Comparison of ENCODE assay signal across 1 cellular context in genomic region chr4:78711676-78712075, GRCh38.
TF ChIP-seq lines count a peak whose summit lies in the region.

No MANE protein-coding gene starts in this region.

TF ChIP-seq in K562, 482 proteins besides CTCF, POLR2A, EP300 and RAD21 (continued from another document and continues in another):
- TF ChIP-seq ZBTB11 (CRISPR knock-in tag; IDR thresholded peaks at IDR 0.05) (peak in 1 of 3 experiments; percentile 58; a peak in 1 of 6 replicates), NR2C2 (CRISPR knock-in tag; IDR thresholded peaks at IDR 0.05) (no peak), NR2C2 (tag; IDR thresholded peaks at IDR 0.05) (peak; percentile 17; the same call in 1 of the 2 replicates), PURB (CRISPR knock-in tag; IDR thresholded peaks at IDR 0.05; ENCODE audit: low read depth) (no peak), CC2D1A (IDR thresholded peaks at IDR 0.05) (peak; percentile 40; the same call in 1 of the 2 replicates), ZNF583 (CRISPR knock-in tag; IDR thresholded peaks at IDR 0.05) (peak; percentile 89), RREB1 (CRISPR knock-in tag; IDR thresholded peaks at IDR 0.05) (peak; percentile 92; the same call in 1 of the 2 replicates), TAF7 (tag; IDR thresholded peaks at IDR 0.05) (no peak), ILK (tag; IDR thresholded peaks at IDR 0.05; ENCODE audit: borderline replicate concordance, low read depth) (0 out of 2 replicates have a peak, but pooled peaks have one; percentile 50), CREB5 (CRISPR knock-in tag; IDR thresholded peaks at IDR 0.05) (0 out of 2 replicates have a peak, but pooled peaks have one; percentile 67), NFYB (IDR thresholded peaks at IDR 0.05; ENCODE audit: extremely low read depth, insufficient read length) (no peak), HDAC1 (IDR thresholded peaks at IDR 0.05) (no peak), TSHZ1 (CRISPR knock-in tag; IDR thresholded peaks at IDR 0.05) (peak; percentile 78), HIVEP1 (CRISPR knock-in tag; IDR thresholded peaks at IDR 0.05) (peak; percentile 93), TEAD1 (CRISPR knock-in tag; IDR thresholded peaks at IDR 0.05) (peak in 1 of 2 experiments; percentile 87; a peak in 2 of 4 replicates), BCL6 (CRISPR knock-in tag; IDR thresholded peaks at IDR 0.05) (peak; percentile 80; the same call in 1 of the 2 replicates), ZBTB49 (CRISPR knock-in tag; IDR thresholded peaks at IDR 0.05; ENCODE audit: borderline replicate concordance) (no peak), TCF15 (CRISPR knock-in tag; IDR thresholded peaks at IDR 0.05) (peak; percentile 53; the same call in 1 of the 2 replicates), MED1 (CRISPR knock-in tag; IDR thresholded peaks at IDR 0.05; ENCODE audit: borderline replicate concordance) (no peak), ZNF408 (CRISPR knock-in tag; IDR thresholded peaks at IDR 0.05; ENCODE audit: low read depth) (no peak), ATF4 (CRISPR knock-in tag; IDR thresholded peaks at IDR 0.05) (peak; percentile 73), POLR2H (tag; IDR thresholded peaks at IDR 0.05; ENCODE audit: low read depth) (peak; percentile 44; the same call in 1 of the 2 replicates), CBFA2T2 (conservative IDR thresholded peaks at IDR 0.05) (no peak), ZNF347 (CRISPR knock-in tag; IDR thresholded peaks at IDR 0.05; ENCODE audit: low read depth) (0 out of 2 replicates have a peak, but pooled peaks have one; percentile 30), PBX2 (CRISPR knock-in tag; IDR thresholded peaks at IDR 0.05; ENCODE audit: low read depth) (no peak), PBX2 (tag; conservative IDR thresholded peaks at IDR 0.05; ENCODE audit: low read depth) (peak; percentile 19; the same call in 1 of the 2 replicates), SMARCA5 (IDR thresholded peaks at IDR 0.05) (no peak), ZNF121 (CRISPR knock-in tag; conservative IDR thresholded peaks at IDR 0.05) (no peak), TCF7 (IDR thresholded peaks at IDR 0.05; ENCODE audit: borderline replicate concordance) (no peak), ZNF41 (CRISPR knock-in tag; conservative IDR thresholded peaks at IDR 0.05) (peak; percentile 86), ZNF589 (CRISPR knock-in tag; IDR thresholded peaks at IDR 0.05; ENCODE audit: low read depth) (peak; percentile 80), ZBTB9 (CRISPR knock-in tag; IDR thresholded peaks at IDR 0.05) (peak; percentile 88), KDM4B (IDR thresholded peaks at IDR 0.05; ENCODE audit: borderline replicate concordance in 2 of 2, low read depth in 1 of 2) (no peak), L3MBTL2 (IDR thresholded peaks at IDR 0.05) (no peak), ZNF311 (CRISPR knock-in tag; IDR thresholded peaks at IDR 0.05) (peak; percentile 91), SRF (CRISPR knock-in tag; IDR thresholded peaks at IDR 0.05) (no peak), MAFG (tag; conservative IDR thresholded peaks at IDR 0.05) (no peak), BACH1 (tag; IDR thresholded peaks at IDR 0.05) (peak; percentile 69; the same call in 1 of the 2 replicates), FOXJ3 (CRISPR knock-in tag; IDR thresholded peaks at IDR 0.05) (no peak)
